ENCODE assay signal across 8 cellular contexts in genomic region chr20:20237093-20237959, GRCh38.
A peak's percentile ranks its signal among the peaks of the same experiment; 100 is the strongest.
DNase-seq lines count a peak whose midpoint lies in the region; ATAC-seq, FAIRE-seq and TF ChIP-seq lines count a peak whose summit lies in the region.

No MANE protein-coding gene starts in this region.

- no peak overlapping the region for H2AFZ ChIP-seq in mesenchymal stem cell (ENCODE audit: low read depth, low read length)

- H3K79me1 ChIP-seq in mesenchymal stem cell (replicated peaks; ENCODE audit: low read length, poor library complexity, severe bottlenecking): no peaks in the 10 kb centered on the region

- no peak overlapping the region for H3K4me3 ChIP-seq in mesenchymal stem cell (ENCODE audit: insufficient read depth in 1 of 2, low read depth in 1 of 2, low read length in 2 of 2)

- no peaks in the 10 kb centered on the region for H3K36me3 Mint-ChIP-seq in CD4-positive, alpha-beta T cell (ENCODE audit: low read depth)
- H3K36me3 Mint-ChIP-seq in effector memory CD8-positive, alpha-beta T cell (ENCODE audit: insufficient read depth): no peaks in the 10 kb centered on the region

- H3K4me1 Mint-ChIP-seq in CD4-positive, alpha-beta T cell (ENCODE audit: low read depth): no peaks in the 10 kb centered on the region
- H3K4me1 Mint-ChIP-seq in effector memory CD8-positive, alpha-beta T cell (ENCODE audit: low read depth in 2 of 2): peaks cover 0 to 6% of the 10 kb centered on the region in 2 donors

- no peak overlapping the region for H2BK15ac ChIP-seq in mesenchymal stem cell (ENCODE audit: low read depth, poor library complexity, severe bottlenecking)

- DNase-seq in CD4-positive, alpha-beta T cell: no peak
- DNase-seq in HT1080 (ENCODE audit: low read depth): peak; percentile 21
- peak; percentile 81 for DNase-seq in SK-MEL-5 (ENCODE audit: low read depth, low spot score)
- DNase-seq in effector memory CD8-positive, alpha-beta T cell: peak; percentile 35 to 36 (median 36)
- DNase-seq in mesenchymal stem cell: peak; percentile 20
- peak; percentile 52 for DNase-seq in urothelium cell line (ENCODE audit: low spot score)

- H3K14ac ChIP-seq in mesenchymal stem cell (ENCODE audit: low read length in 2 of 2): no peak overlapping the region

- H2AK5ac ChIP-seq in mesenchymal stem cell (ENCODE audit: low read length, severe bottlenecking): no peak overlapping the region

- in situ Hi-C loops in SK-MEL-5 (cut with HindIII; ENCODE audit: low pct_unique_long_range_greater_than_20kb, low sequenced_read_pairs): no loop called here

- no peak overlapping the region for H3K4me2 ChIP-seq in mesenchymal stem cell (ENCODE audit: low read length, poor library complexity, severe bottlenecking)

- H3K9me3 ChIP-seq in CD4-positive, alpha-beta T cell (ENCODE audit: control insufficient read depth, low read length): no peaks in the 10 kb centered on the region
- H3K9me3 ChIP-seq in mesenchymal stem cell (ENCODE audit: control insufficient read depth, low read length): no peaks in the 10 kb centered on the region

- POLR2A ChIA-PET in CD4-positive, alpha-beta T cell (lab: Charles Lee): interaction anchor here (0.8 to 1.2 kb wide), 2 partner anchors 9 to 23 kb away, joined by 3 to 4 read pairs; no protein-coding TSS in a partner anchor

- H3K9ac ChIP-seq in mesenchymal stem cell (ENCODE audit: low read length): no peak overlapping the region

- no peak overlapping the region for H3K4me3 Mint-ChIP-seq in CD4-positive, alpha-beta T cell
- no peak overlapping the region for H3K4me3 Mint-ChIP-seq in effector memory CD8-positive, alpha-beta T cell

- no peak for FAIRE-seq in urothelium cell line (lab: Jason Lieb, UNC)

- H3K27me3 ChIP-seq in CD4-positive, alpha-beta T cell (ENCODE audit: control insufficient read depth, insufficient read depth, low read length): no peaks in the 10 kb centered on the region
- H3K27me3 ChIP-seq in mesenchymal stem cell (ENCODE audit: control insufficient read depth in 1 of 2, insufficient read depth in 1 of 2, low read length in 2 of 2): peaks cover 14 to 26% of the 10 kb centered on the region in 2 experiments

- no peaks in the 10 kb centered on the region for H3K27me3 Mint-ChIP-seq in CD4-positive, alpha-beta T cell
- H3K27me3 Mint-ChIP-seq in effector memory CD8-positive, alpha-beta T cell: peaks cover 9 to 27% of the 10 kb centered on the region in 2 donors

- H2BK12ac ChIP-seq in mesenchymal stem cell (ENCODE audit: low read length in 2 of 2): no peak overlapping the region

- WGBS in mesenchymal stem cell: 40% methylated on average over 9 of the region's 11 CpGs

- H3K36me3 ChIP-seq in mesenchymal stem cell (ENCODE audit: control insufficient read depth in 1 of 2, insufficient read depth in 2 of 2, low read depth in 1 of 2, low read length in 2 of 2): no peaks in the 10 kb centered on the region

- H2BK120ac ChIP-seq in mesenchymal stem cell (ENCODE audit: low read depth, low read length): no peak overlapping the region

- no peak overlapping the region for H3K23ac ChIP-seq in mesenchymal stem cell (ENCODE audit: low read length in 2 of 2)

- intact Hi-C loops in CD4-positive, alpha-beta T cell (cut with DNase I, micrococcal nuclease): loop anchor here (2.0 to 10.0 kb wide), 2 partner anchors 153 kb away; no protein-coding TSS in a partner anchor

- no peak overlapping the region for H3K4ac ChIP-seq in mesenchymal stem cell (ENCODE audit: low read depth in 1 of 2, low read length in 2 of 2)

- CTCF ChIA-PET in CD4-positive, alpha-beta T cell (lab: Charles Lee): no interaction called here

- no peak overlapping the region for H4K91ac ChIP-seq in mesenchymal stem cell (ENCODE audit: low read length)

- H3K4me1 ChIP-seq in mesenchymal stem cell (ENCODE audit: control insufficient read depth, insufficient read depth, low read depth, low read length): peaks cover 2% of the 10 kb centered on the region

- H3K9me3 Mint-ChIP-seq in CD4-positive, alpha-beta T cell: no peaks in the 10 kb centered on the region
- H3K9me3 Mint-ChIP-seq in effector memory CD8-positive, alpha-beta T cell: no peaks in the 10 kb centered on the region

- ATAC-seq in CD4-positive, alpha-beta T cell (ENCODE audit: poor library complexity): no peak
- ATAC-seq in GM18867 (IDR thresholded peaks at IDR 0.05; ENCODE audit: unreplicated experiment) (peak; percentile 55), HG03097 (IDR thresholded peaks at IDR 0.05; ENCODE audit: low FRiP score, unreplicated experiment) (no peak)
- peak; percentile 73 for ATAC-seq in effector memory CD8-positive, alpha-beta T cell (replicated peaks)

- H3K27ac ChIP-seq in CD4-positive, alpha-beta T cell (ENCODE audit: low read depth, low read length): no peak overlapping the region
- H3K27ac ChIP-seq in mesenchymal stem cell (ENCODE audit: low read length, poor library complexity, severe bottlenecking): no peak overlapping the region

- no peak overlapping the region for H3K27ac Mint-ChIP-seq in CD4-positive, alpha-beta T cell
- H3K27ac Mint-ChIP-seq in effector memory CD8-positive, alpha-beta T cell: no peak overlapping the region

- no peak overlapping the region for H2BK5ac ChIP-seq in mesenchymal stem cell (ENCODE audit: low read depth, low read length, poor library complexity, severe bottlenecking)

- no peak overlapping the region for H4K8ac ChIP-seq in mesenchymal stem cell (ENCODE audit: low read length)

- no peak overlapping the region for H3K18ac ChIP-seq in mesenchymal stem cell (ENCODE audit: low read depth in 1 of 2, low read length in 2 of 2)

- TF ChIP-seq CTCF in CD4-positive, alpha-beta T cell (IDR thresholded peaks at IDR 0.05): peak; percentile 27

Comparison
In these comparisons a context has a peak if more than half of its experiments do, and no peak if none do; other contexts are left out.
1. ATAC-seq: peak in GM18867 (single experiment) and effector memory CD8-positive, alpha-beta T cell (single experiment); none in CD4-positive, alpha-beta T cell (single experiment) and HG03097 (single experiment).
2. DNase-seq: peak in HT1080 (single experiment), SK-MEL-5 (single experiment), effector memory CD8-positive, alpha-beta T cell (3 of 3), mesenchymal stem cell (single experiment) and urothelium cell line (single experiment); none in CD4-positive, alpha-beta T cell (0 of 10).